Comparison of ENCODE assay signal across 23 cellular contexts in the genomic region with DNA sequence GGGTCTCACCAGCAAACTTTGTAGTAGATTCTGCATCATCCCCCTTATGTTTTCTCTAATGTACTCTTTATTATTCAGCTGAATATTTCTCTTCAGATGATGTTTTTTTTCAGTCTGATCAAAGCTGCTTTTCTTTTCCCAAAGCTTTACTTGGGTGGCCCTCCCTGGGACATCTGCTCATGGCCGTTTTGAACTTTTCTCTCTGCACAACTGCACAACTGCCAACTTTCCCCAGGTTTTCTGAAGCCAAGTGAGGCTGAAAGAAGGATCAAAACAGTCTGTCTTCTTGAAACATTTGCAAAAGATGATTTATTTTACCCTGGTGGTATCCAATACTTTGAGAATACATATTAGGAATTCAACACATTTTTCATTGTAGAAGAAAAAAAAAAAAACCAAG. TPM values are rescaled to one million over a fixed set of nuclear protein-coding genes. Genes with fewer than 3 reads are reported as not detected.
"Had no signal": no experiment of that assay in that cellular context is flagged by ENCODE, and none has a peak within 500 bp of the region (broad histone marks: within the 10 kb centered on the region; RNA-seq: fewer than 3 reads in every experiment).

No MANE protein-coding gene starts in this region.

- H3K4me3 Mint-ChIP-seq: activated CD4-positive, alpha-beta T cell treated with anti-CD3 and anti-CD28 coated beads for 36 hours; activated naive CD4-positive, alpha-beta T cell treated with anti-CD3 and anti-CD28 coated beads for 36 hours; mesothelial cell of epicardium; stimulated activated naive B cell treated with anti-CD40 and anti-IgM and Interleukin-4, amounts not matched to agents 10 μg/mL and 1 μg/mL and 100 μg/mL, for 72 hours; WTC11 had no signal

- DNase-seq: activated CD4-positive, alpha-beta T cell treated with anti-CD3 and anti-CD28 coated beads for 36 hours; activated CD4-positive, alpha-beta T cell treated with anti-CD3 and anti-CD28 coated beads, Interleukin-2, amount 50 U/mL, for 4 hours; activated naive CD4-positive, alpha-beta T cell treated with anti-CD3 and anti-CD28 coated beads for 36 hours; activated T-cell treated with anti-CD3 and anti-CD28 coated beads, Interleukin-2, amount 50 U/mL, for 48 hours; body of pancreas; dermis blood vessel endothelial cell; effector memory CD4-positive, alpha-beta T cell; hippocampal formation; kidney glomerular epithelial cell; left lung; mammary epithelial cell; occipital lobe; right lobe of liver; stimulated activated CD4-positive, alpha-beta T cell treated with anti-CD3 and anti-CD28 coated beads, Interleukin-2, amount 100 ng/mL, for 48 hours; stimulated activated naive B cell treated with anti-CD40 and anti-IgM and Interleukin-4, amounts not matched to agents 10 μg/mL and 1 μg/mL and 100 μg/mL, for 72 hours; upper lobe of left lung had no signal

- H3K36me3 Mint-ChIP-seq: mesothelial cell of epicardium; stimulated activated naive B cell treated with anti-CD40 and anti-IgM and Interleukin-4, amounts not matched to agents 10 μg/mL and 1 μg/mL and 100 μg/mL, for 72 hours had no signal

- H3K27ac ChIP-seq: body of pancreas, cardiac muscle cell, left lung, right lobe of liver, thoracic aorta, upper lobe of left lung had no signal

- H3K36me3 ChIP-seq: cardiac muscle cell, left lung, right lobe of liver, thoracic aorta, upper lobe of left lung had no signal

- H3K9me3 Mint-ChIP-seq: stimulated activated naive B cell treated with anti-CD40 and anti-IgM and Interleukin-4, amounts not matched to agents 10 μg/mL and 1 μg/mL and 100 μg/mL, for 72 hours had no signal

- H3K9me3 ChIP-seq: body of pancreas, right lobe of liver, thoracic aorta had no signal

- H3K4me1 ChIP-seq: body of pancreas, left lung, upper lobe of left lung had no signal

- H3K27me3 Mint-ChIP-seq: activated CD4-positive, alpha-beta T cell treated with anti-CD3 and anti-CD28 coated beads for 36 hours had no signal

- ATAC-seq: activated CD4-positive, alpha-beta T cell treated with anti-CD3 and anti-CD28 coated beads for 36 hours; body of pancreas; left lung; right lobe of liver; SK-N-SH treated with all-trans-retinoic acid at 6 μM for 48 hours; stimulated activated naive B cell treated with anti-CD40 and anti-IgM and Interleukin-4, amounts not matched to agents 10 μg/mL and 1 μg/mL and 100 μg/mL, for 72 hours; WTC11 had no signal

- H3K27me3 ChIP-seq: body of pancreas, cardiac muscle cell, left lung, right lobe of liver, upper lobe of left lung had no signal

- H3K27ac Mint-ChIP-seq: activated naive CD4-positive, alpha-beta T cell treated with anti-CD3 and anti-CD28 coated beads for 36 hours; mesothelial cell of epicardium; stimulated activated naive B cell treated with anti-CD40 and anti-IgM and Interleukin-4, amounts not matched to agents 10 μg/mL and 1 μg/mL and 100 μg/mL, for 72 hours; WTC11 had no signal

- H3K4me3 ChIP-seq: body of pancreas, cardiac muscle cell, left lung, right lobe of liver, thoracic aorta, upper lobe of left lung had no signal

RNA-seq across cellular contexts. Expression of a gene that starts 43.0 kb away (rescaled TPM):
- total RNA-seq: activated CD4-positive, alpha-beta T cell treated with anti-CD3 and anti-CD28 coated beads for 36 hours; activated CD8-positive, alpha-beta memory T cell treated with anti-CD3 and anti-CD28 coated beads for 36 hours; activated naive CD4-positive, alpha-beta T cell treated with anti-CD3 and anti-CD28 coated beads for 36 hours; dermis blood vessel endothelial cell had no signal
- polyA plus RNA-seq: neural cell had no signal
